ENCODE assay signal across 21 cellular contexts in the genomic region with DNA sequence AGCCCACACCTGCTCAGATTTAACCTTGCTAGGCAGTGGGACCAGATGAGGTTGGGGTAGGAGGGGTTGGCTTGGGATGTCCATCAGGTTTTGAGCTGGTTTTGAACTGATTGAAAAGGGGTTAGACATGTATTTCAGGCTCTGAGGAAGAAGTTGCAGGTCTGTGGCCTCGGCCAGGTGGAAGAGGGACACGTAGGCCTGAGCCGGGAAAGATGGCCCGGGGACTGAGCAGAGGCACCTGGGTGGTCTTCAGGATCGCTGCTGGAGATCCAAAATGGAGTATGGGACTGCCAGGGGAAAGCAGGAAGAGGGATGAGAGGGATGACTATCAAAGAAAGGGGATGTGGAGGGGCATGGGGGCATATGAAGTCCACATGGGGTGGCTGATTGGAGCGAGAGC. TPM values are rescaled to one million over a fixed set of nuclear protein-coding genes. Genes with fewer than 3 reads are reported as not detected.
DNase-seq lines count a peak whose midpoint lies in the region; TF ChIP-seq lines count a peak whose summit lies in the region.
"Had no signal": no experiment of that assay in that cellular context is flagged by ENCODE, and none has a peak within 500 bp of the region (broad histone marks: within the 10 kb centered on the region; RNA-seq: fewer than 3 reads in every experiment).

No MANE protein-coding gene starts in this region.

- no peaks in the 10 kb centered on the region for H3K79me1 ChIP-seq in H9 (ENCODE audit: insufficient read depth, low read depth, low read length, poor library complexity, severe bottlenecking)

- H3K4me3 Mint-ChIP-seq in H9: no peak overlapping the region
- H3K4me3 Mint-ChIP-seq: CD4-positive, alpha-beta T cell; CD8-positive, alpha-beta T cell had no signal

- H3K18ac ChIP-seq in H9 (ENCODE audit: insufficient read length, low read depth, low read length): no peak overlapping the region

- peaks cover 27 to 33% of the 10 kb centered on the region in 2 experiments for H3K4me1 Mint-ChIP-seq in H9

- no peak overlapping the region for H3K4ac ChIP-seq in H9 (ENCODE audit: low read depth, low read length)

- no peak overlapping the region for H2AFZ ChIP-seq in H9 (ENCODE audit: low read length)

- H3K56ac ChIP-seq in H9 (ENCODE audit: insufficient read length, low read depth, low read length): no peak overlapping the region

- H3K9ac ChIP-seq in BLaER1 (no peak overlapping the region), H9 (ENCODE audit: extremely low read depth, insufficient read length, low read length) (no peak overlapping the region)
- H3K9ac ChIP-seq: BLaER1 treated with 17β-estradiol and CSF1 and Interleukin-3, amounts not matched to agents 10 nM and 100 nM had no signal

- peak overlapping the region; percentile 45; the same call in 1 of the 2 replicates for H3K27ac ChIP-seq in BLaER1
- H3K27ac ChIP-seq in H9 (ENCODE audit: insufficient read length, low read depth, low read length): no peak overlapping the region
- H3K27ac ChIP-seq in sigmoid colon: no peak overlapping the region
- H3K27ac ChIP-seq: BLaER1 treated with 17β-estradiol and CSF1 and Interleukin-3, amounts not matched to agents 10 nM and 100 nM; C4-2B had no signal

- TF ChIP-seq CTCF in H9 (conservative IDR thresholded peaks at IDR 0.05): no peak
- no peak for TF ChIP-seq CTCF in sigmoid colon (IDR thresholded peaks at IDR 0.05)

- peaks cover 0 to 12% (median 4%) of the 10 kb centered on the region in 3 experiments; a peak in 3 of 7 replicates for H3K36me3 Mint-ChIP-seq in H9 (ENCODE audit: insufficient read depth in 1 of 3, low read depth in 3 of 3)
- H3K36me3 Mint-ChIP-seq: CD8-positive, alpha-beta T cell had no signal

- H3K27me3 ChIP-seq in BLaER1: no peaks in the 10 kb centered on the region
- no peaks in the 10 kb centered on the region for H3K27me3 ChIP-seq in H9 (ENCODE audit: insufficient read depth, low read length)
- H3K27me3 ChIP-seq in sigmoid colon: no peaks in the 10 kb centered on the region
- H3K27me3 ChIP-seq: BE2C; BLaER1 treated with 17β-estradiol and CSF1 and Interleukin-3, amounts not matched to agents 10 nM and 100 nM had no signal

- peak; percentile 8 for DNase-seq in H9
- peak; percentile 54 for DNase-seq in sigmoid colon
- no peak for DNase-seq in erythroblast (lab: John Stamatoyannopoulos, UW)
- no peak for DNase-seq in H4 (ENCODE audit: low spot score)
- DNase-seq: 8988T; ACHN; BE2C; Caco-2; Calu3; CD4-positive, alpha-beta T cell; CD8-positive, alpha-beta T cell; DMS53; DMS79; DND-41; EL; GDM1 had no signal

- no peak overlapping the region for H2BK20ac ChIP-seq in H9 (ENCODE audit: low read depth, low read length, poor library complexity, severe bottlenecking)

- no peak for TF ChIP-seq EP300 in sigmoid colon (IDR thresholded peaks at IDR 0.05)

- peaks cover 42% of the 10 kb centered on the region for H4K20me1 ChIP-seq in BLaER1
- H4K20me1 ChIP-seq in H9 (ENCODE audit: control insufficient read depth, insufficient read depth, insufficient read length): no peaks in the 10 kb centered on the region

- 0 out of 2 replicates have a peak overlapping the region, but pooled peaks have one; percentile 0 for H3K4me2 ChIP-seq in BLaER1
- no peak overlapping the region for H3K4me2 ChIP-seq in H9 (ENCODE audit: insufficient read depth, insufficient read length, low read length)

- H3K27ac Mint-ChIP-seq in H9: peak overlapping the region in 1 of 3 experiments; percentile 61; a peak in 1 of 7 replicates
- H3K27ac Mint-ChIP-seq: CD4-positive, alpha-beta T cell; CD8-positive, alpha-beta T cell had no signal

- H3K36me3 ChIP-seq in BLaER1 (peaks cover 77% of the 10 kb centered on the region), sigmoid colon (peaks cover 0 to 33% (median 14%) of the 10 kb centered on the region in 4 donors)
- H3K36me3 ChIP-seq: BE2C had no signal

- no peak overlapping the region for H3K14ac ChIP-seq in H9 (ENCODE audit: insufficient read depth, low read length)

- H3K9me3 ChIP-seq in BLaER1 (no peaks in the 10 kb centered on the region), H9 (ENCODE audit: control insufficient read depth, low read depth, low read length) (no peaks in the 10 kb centered on the region), sigmoid colon (no peaks in the 10 kb centered on the region)
- H3K9me3 ChIP-seq: BE2C; BLaER1 treated with 17β-estradiol and CSF1 and Interleukin-3, amounts not matched to agents 10 nM and 100 nM; Caco-2 had no signal

- TF ChIP-seq POLR2A in sigmoid colon (IDR thresholded peaks at IDR 0.05): no peak
- no peak for TF ChIP-seq POLR2A in erythroblast (IDR thresholded peaks at IDR 0.05; ENCODE audit: low read length)

- H3K27me3 Mint-ChIP-seq in H9 (ENCODE audit: low read depth): no peaks in the 10 kb centered on the region

- H4K5ac ChIP-seq in H9 (ENCODE audit: insufficient read length, low read depth, low read length): no peak overlapping the region

- no peaks in the 10 kb centered on the region for H3K9me3 Mint-ChIP-seq in H9
- H3K9me3 Mint-ChIP-seq: CD4-positive, alpha-beta T cell; CD8-positive, alpha-beta T cell had no signal

- no peak overlapping the region for H2AK5ac ChIP-seq in H9 (ENCODE audit: insufficient read length, low read length)

- no peak overlapping the region for H4K91ac ChIP-seq in H9 (ENCODE audit: insufficient read length, low read depth, low read length)

- no peak overlapping the region for H2BK5ac ChIP-seq in H9 (ENCODE audit: insufficient read length, low read length)

- no peak overlapping the region for H2BK12ac ChIP-seq in H9 (ENCODE audit: insufficient read length, low read depth, low read length)

- H3K79me2 ChIP-seq in H9 (ENCODE audit: insufficient read depth, low read length): no peaks in the 10 kb centered on the region

- intact Hi-C loops in sigmoid colon (cut with DNase I): no loop called here

- no peak overlapping the region for H3K23ac ChIP-seq in H9 (ENCODE audit: insufficient read length, low read depth, low read length)

- no peak overlapping the region for H2BK15ac ChIP-seq in H9 (ENCODE audit: low read depth, low read length)

- H3K4me3 ChIP-seq in BLaER1 (no peak overlapping the region), sigmoid colon (no peak overlapping the region)
- H3K4me3 ChIP-seq: BLaER1 treated with 17β-estradiol and CSF1 and Interleukin-3, amounts not matched to agents 10 nM and 100 nM; GM12878 had no signal

- no peak overlapping the region for H2BK120ac ChIP-seq in H9 (ENCODE audit: low read depth, low read length, poor library complexity, severe bottlenecking)

- no peak overlapping the region for H4K8ac ChIP-seq in H9 (replicated peaks; ENCODE audit: insufficient read length, low read depth, low read length)

- WGBS in H9 (ENCODE audit: extremely low coverage, insufficient read length, low lambda C conversion rate): no CpG with 5 or more reads among the region's 6 CpGs
- 92 to 93% methylated on average over 6 of the region's 6 CpGs for WGBS in sigmoid colon, 2 donors

- H3T11ph ChIP-seq in H9 (ENCODE audit: low read length): no peak overlapping the region

- no peaks in the 10 kb centered on the region for H3K23me2 ChIP-seq in H9 (ENCODE audit: insufficient read length, low read depth, low read length, poor library complexity, severe bottlenecking)

- peaks cover 87% of the 10 kb centered on the region for H3K4me1 ChIP-seq in BLaER1
- no peaks in the 10 kb centered on the region for H3K4me1 ChIP-seq in H9 (ENCODE audit: insufficient read depth, low read length)
- peaks cover 0 to 31% (median 23%) of the 10 kb centered on the region in 4 donors for H3K4me1 ChIP-seq in sigmoid colon
- H3K4me1 ChIP-seq: BE2C, Caco-2 had no signal

RNA-seq across cellular contexts. Expression of gene NYNRIN, which starts 7.6 kb away (rescaled TPM):
- total RNA-seq in H9 (2021): 18.1 and 18.7 TPM in 2 replicates
- total RNA-seq in sigmoid colon: 10 to 100 TPM in 1 of 4 donors, 1 to 10 TPM in 3; 6.8 to 17.4 (median 7.0) TPM
- 1 to 10 TPM in 1 of 3 donors, under 1 TPM in 2; 0.60 to 6.5 (median 0.92) TPM for polyA plus RNA-seq in sigmoid colon
- 0.14 and 0.21 TPM in 2 replicates for total RNA-seq in H4 (2014; rRNA removed; shearing (Covaris generic))

RNA-seq across cellular contexts. Expression of gene CBLN3, which starts 23.1 kb away (rescaled TPM):
- total RNA-seq in H9 (2021) (0.39 and 0.44 TPM in 2 replicates), sigmoid colon (1 to 10 TPM; 1.4 to 8.9 (median 2.1) TPM)
- 1 to 10 TPM in 2 of 3 donors, under 1 TPM in 1; 0.46 to 3.6 (median 1.2) TPM for polyA plus RNA-seq in sigmoid colon
- 0.08 and 0.29 TPM in 2 replicates for total RNA-seq in H4 (2014; rRNA removed; shearing (Covaris generic))
- total RNA-seq: Daoy had no signal

RNA-seq across cellular contexts. Expression of gene KHNYN, which starts 23.3 kb away (rescaled TPM):
- 30.0 and 31.3 TPM in 2 replicates for total RNA-seq in H9 (2021)
- 10 to 100 TPM; 44.6 to 60.8 (median 50.6) TPM for total RNA-seq in sigmoid colon
- 10 to 100 TPM; 16.2 to 64.6 (median 36.1) TPM for polyA plus RNA-seq in sigmoid colon
- 12.8 and 15.0 TPM in 2 replicates for total RNA-seq in H4 (2014; rRNA removed; shearing (Covaris generic))

RNA-seq across cellular contexts. Expression of gene SDR39U1, which starts 36.2 kb away (rescaled TPM):
- 56.2 and 65.0 TPM in 2 replicates for total RNA-seq in H9 (2021)
- 10 to 100 TPM; 30.3 to 45.4 (median 33.9) TPM for total RNA-seq in sigmoid colon
- 10 to 100 TPM; 35.4 to 57.3 (median 39.1) TPM for polyA plus RNA-seq in sigmoid colon
- 8.6 and 11.3 TPM in 2 replicates for total RNA-seq in H4 (2014; rRNA removed; shearing (Covaris generic))

RNA-seq across cellular contexts. Expression of gene NFATC4, which starts 38.4 kb away (rescaled TPM):
- 43.0 and 46.4 TPM in 2 replicates for total RNA-seq in H9 (2021)
- total RNA-seq in sigmoid colon: 100 to 1,000 TPM in 1 of 4 donors, 10 to 100 TPM in 3; 29.6 to 120 (median 67.3) TPM
- polyA plus RNA-seq in sigmoid colon: 10 to 100 TPM; 10.4 to 45.1 (median 15.6) TPM
- total RNA-seq in H4 (2014; rRNA removed; shearing (Covaris generic)): 7.1 and 9.5 TPM in 2 replicates
- total RNA-seq: CD4-positive, alpha-beta T cell; CD8-positive, alpha-beta T cell had no signal

Comparison
In these comparisons a context has a peak if more than half of its experiments do, and no peak if none do; other contexts are left out.
1. DNase-seq: peak in H9 (single experiment) and sigmoid colon (single experiment); none in erythroblast (0 of 2) and H4 (single experiment).